ENCODE assay signal across 1 cellular context in genomic region chr7:128021361-128021760, GRCh38.
TF ChIP-seq lines count a peak whose summit lies in the region.

No MANE protein-coding gene starts in this region.

TF ChIP-seq in HepG2, 621 proteins besides CTCF, POLR2A, EP300 and RAD21 (continued from another document):
- no peak for TF ChIP-seq ZNF710 (CRISPR knock-in tag; IDR thresholded peaks at IDR 0.05; ENCODE audit: borderline replicate concordance)
- no peak for TF ChIP-seq AKAP8 (CRISPR knock-in tag; IDR thresholded peaks at IDR 0.05)
- TF ChIP-seq HHEX (CRISPR knock-in tag; IDR thresholded peaks at IDR 0.05) = no peak
TF ChIP-seq in HepG2: peak in this region for 0.
